20 cellular contexts compared by ENCODE assay signal in the genomic region with DNA sequence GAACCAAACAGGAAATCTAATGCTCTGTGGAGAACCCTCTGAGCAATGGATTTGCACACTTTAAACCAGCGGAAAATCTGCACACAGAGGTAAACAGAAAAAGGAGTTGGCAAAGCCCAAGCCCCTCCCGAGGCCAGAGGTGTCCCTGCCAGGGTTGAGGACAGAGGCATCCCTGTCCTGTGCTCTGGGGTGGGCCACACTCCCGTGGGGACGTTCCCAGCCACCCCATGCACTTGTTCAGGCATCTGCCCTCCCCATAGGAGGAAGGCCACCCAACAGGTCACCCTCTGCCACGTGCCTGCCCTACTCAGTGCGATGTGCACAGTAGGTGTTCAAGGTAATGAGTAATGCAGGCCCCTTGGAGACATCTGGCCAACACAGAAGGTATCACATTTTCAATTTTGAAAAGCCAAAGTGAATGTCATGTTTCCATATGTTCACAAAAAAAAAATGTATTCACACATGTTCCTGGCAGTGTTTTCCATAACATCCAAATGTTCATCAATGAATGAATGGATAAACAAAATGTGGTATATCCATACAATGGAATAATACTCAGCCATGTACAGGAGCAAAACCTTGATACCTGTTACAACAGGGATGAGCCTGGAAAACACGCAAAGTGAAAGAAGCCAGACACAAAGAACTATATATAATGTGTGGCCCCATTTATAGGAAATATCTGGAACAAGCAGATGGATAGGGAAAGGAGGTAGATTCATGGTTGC.
"Had no signal": no experiment of that assay in that cellular context is flagged by ENCODE, and none has a peak within 500 bp of the region (broad histone marks: within the 10 kb centered on the region; RNA-seq: fewer than 3 reads in every experiment).

No MANE protein-coding gene starts in this region.

- DNase-seq: Kasumi-1, MM.1S, NCI-H1092 treated with DMSO at 0.1 percent for 48 hours, NCI-H1436, NCI-H187, NCI-H2029, NCI-H2081 treated with DMSO at 0.1 percent for 48 hours, NCI-H2171, NCI-H226, NCI-H446, NCI-H510A, NCI-H524 treated with DMSO at 0.1 percent for 48 hours, NCI-H69, NCI-H774, SHP77 had no signal

- H3K4me2 ChIP-seq: KMS-11 had no signal

- FAIRE-seq: K562, RCC 7860 had no signal

- H3K4me3 ChIP-seq: K562 had no signal

- ATAC-seq: K562 had no signal

- H3K4me3 Mint-ChIP-seq: IgD-negative memory B cell had no signal

- H3K27ac ChIP-seq: KMS-11, RWPE1 had no signal

- H3K4me1 Mint-ChIP-seq: IgD-negative memory B cell had no signal

- H3K9ac ChIP-seq: KMS-11 had no signal

- H3K27ac Mint-ChIP-seq: IgD-negative memory B cell had no signal
